ENCODE assay signal across 8 cellular contexts in the genomic region with DNA sequence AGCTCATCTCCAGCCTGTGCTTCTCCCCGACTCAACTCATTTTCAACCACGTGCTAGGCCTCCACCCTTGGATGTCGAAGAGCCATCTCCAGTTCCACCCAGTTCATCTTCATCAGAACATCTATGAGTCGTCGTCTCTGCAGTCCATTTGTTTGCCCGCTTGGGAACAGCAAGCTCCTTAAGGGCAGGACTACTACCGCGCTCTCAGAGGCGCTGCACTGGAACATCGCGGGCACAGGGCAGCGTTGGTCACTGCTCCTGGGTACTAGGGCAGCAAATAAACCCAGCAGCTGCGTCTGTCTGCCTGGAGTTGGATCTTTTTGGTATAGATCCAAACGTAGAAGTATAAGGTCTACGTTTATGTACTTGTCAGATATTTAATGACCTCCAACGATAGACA. TPM values are rescaled to one million over a fixed set of nuclear protein-coding genes. Genes with fewer than 3 reads are reported as not detected.
DNase-seq lines count a peak whose midpoint lies in the region; ATAC-seq lines count a peak whose summit lies in the region.

No MANE protein-coding gene starts in this region.

- H3K9me3 Mint-ChIP-seq in activated naive CD4-positive, alpha-beta T cell treated with anti-CD3 and anti-CD28 coated beads for 36 hours, result peaks cover 2% of the 10 kb centered on the region

- intact Hi-C loops in activated naive CD4-positive, alpha-beta T cell treated with anti-CD3 and anti-CD28 coated beads for 36 hours (cut with micrococcal nuclease), result no loop called here

- peaks cover 5% of the 10 kb centered on the region for H3K4me1 ChIP-seq in rectal smooth muscle tissue (ENCODE audit: control insufficient read depth, insufficient read depth, low read length)

- H3K36me3 ChIP-seq in rectal smooth muscle tissue (ENCODE audit: control insufficient read depth, insufficient read depth, low read length), result no peaks in the 10 kb centered on the region

- CTCF ChIA-PET in activated naive CD4-positive, alpha-beta T cell treated with anti-CD3 and anti-CD28 coated beads for 36 hours (lab: Charles Lee), result interaction anchor here (0.7 kb wide), 1 partner anchor 71 kb away, joined by 3 read pairs; no protein-coding TSS in a partner anchor

- peak overlapping the region; percentile 79 for H3K4me3 Mint-ChIP-seq in activated naive CD4-positive, alpha-beta T cell treated with anti-CD3 and anti-CD28 coated beads for 36 hours

- H3K4me3 ChIP-seq in rectal smooth muscle tissue (ENCODE audit: low read length), result peak overlapping the region; percentile 61

- peaks cover 37% of the 10 kb centered on the region for H3K4me1 Mint-ChIP-seq in activated naive CD4-positive, alpha-beta T cell treated with anti-CD3 and anti-CD28 coated beads for 36 hours (ENCODE audit: low read depth)

- peaks cover 5% of the 10 kb centered on the region for H3K36me3 Mint-ChIP-seq in activated naive CD4-positive, alpha-beta T cell treated with anti-CD3 and anti-CD28 coated beads for 36 hours (ENCODE audit: low read depth)

- no peaks in the 10 kb centered on the region for H3K27me3 Mint-ChIP-seq in activated naive CD4-positive, alpha-beta T cell treated with anti-CD3 and anti-CD28 coated beads for 36 hours (ENCODE audit: low read depth)

- H3K27ac Mint-ChIP-seq in activated naive CD4-positive, alpha-beta T cell treated with anti-CD3 and anti-CD28 coated beads for 36 hours, result peak overlapping the region; percentile 90

- peak overlapping the region; percentile 50 for H3K9ac ChIP-seq in rectal smooth muscle tissue (ENCODE audit: low read length)

- peak; percentile 13 for DNase-seq in activated CD4-positive, alpha-beta T cell treated with anti-CD3 and anti-CD28 coated beads for 48 hours
- DNase-seq in activated CD4-positive, alpha-beta T cell treated with anti-CD3 and anti-CD28 coated beads for 1 hour, result no peak
- peak; percentile 10 for DNase-seq in activated naive CD4-positive, alpha-beta T cell treated with anti-CD3 and anti-CD28 coated beads for 36 hours
- peak; percentile 5 for DNase-seq in glomerular visceral epithelial cell (ENCODE audit: extremely low spot score)
- no peak for DNase-seq in middle frontal gyrus (ENCODE audit: extremely low spot score, low spot score)
- DNase-seq in islet precursor cell, result no peak

- ATAC-seq in GM18907 (IDR thresholded peaks at IDR 0.05; ENCODE audit: unreplicated experiment), result no peak

- H3K27ac ChIP-seq in rectal smooth muscle tissue (ENCODE audit: low read depth, low read length), result peak overlapping the region; percentile 87

- no peaks in the 10 kb centered on the region for H3K27me3 ChIP-seq in rectal smooth muscle tissue (ENCODE audit: control insufficient read depth, insufficient read depth, low read length)

RNA-seq across cellular contexts. Expression of a gene that starts 0.5 kb away (rescaled TPM):
- total RNA-seq in activated naive CD4-positive, alpha-beta T cell treated with anti-CD3 and anti-CD28 coated beads for 36 hours, result 10 to 100 TPM; 33.8 to 37.3 TPM

Comparison
In these comparisons a context has a peak if more than half of its experiments do, and no peak if none do; other contexts are left out.
1. DNase-seq: peak in activated CD4-positive, alpha-beta T cell treated with anti-CD3 and anti-CD28 coated beads for 48 hours (single experiment), activated naive CD4-positive, alpha-beta T cell treated with anti-CD3 and anti-CD28 coated beads for 36 hours (single experiment) and glomerular visceral epithelial cell (single experiment); none in activated CD4-positive, alpha-beta T cell treated with anti-CD3 and anti-CD28 coated beads for 1 hour (single experiment), middle frontal gyrus (single experiment) and islet precursor cell (single experiment).